In the genomic region with DNA sequence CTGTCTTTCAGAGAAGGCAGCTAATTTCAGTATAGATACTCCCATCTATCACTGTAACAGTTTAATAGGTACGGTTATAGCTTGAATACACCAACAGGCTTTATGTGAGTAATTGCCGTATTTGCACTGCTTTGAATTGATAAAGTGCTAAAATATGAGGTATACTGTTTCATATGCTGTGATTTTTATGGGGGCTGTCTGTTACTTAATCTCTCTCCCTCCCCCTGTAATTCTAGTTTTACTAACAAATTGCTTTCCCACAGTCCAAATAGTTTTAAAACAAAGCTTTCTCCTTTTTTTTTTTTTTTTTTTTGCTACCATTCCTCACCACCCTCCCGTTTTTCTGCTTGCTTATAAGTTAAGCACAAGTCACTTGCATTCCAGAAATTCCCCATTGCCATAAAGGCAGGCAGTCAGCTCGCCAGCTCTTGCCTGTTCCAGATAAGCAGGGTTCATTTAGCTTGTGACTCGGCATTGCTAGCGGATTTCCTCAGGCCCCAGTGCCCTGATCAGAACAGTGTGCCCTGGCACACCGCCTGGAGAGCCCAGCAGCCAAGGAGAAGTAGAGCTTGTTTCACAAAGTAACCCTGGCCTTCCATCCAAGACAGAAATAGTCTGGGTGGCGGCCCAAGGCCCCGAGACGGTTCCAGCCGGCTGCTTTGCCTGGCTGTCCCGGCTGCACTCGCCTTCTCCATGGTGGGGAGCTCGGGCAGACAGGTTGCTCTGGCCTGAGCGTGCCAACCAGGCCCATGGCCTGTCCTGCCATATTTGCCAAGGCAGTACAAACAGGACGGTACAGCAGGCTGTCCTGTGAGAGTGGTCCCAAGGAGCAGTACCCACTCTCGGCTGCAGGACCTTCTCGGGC, we compare ENCODE assay signal across 8 cellular contexts. TPM values are rescaled to one million over a fixed set of nuclear protein-coding genes. Genes with fewer than 3 reads are reported as not detected.
DNase-seq lines count a peak whose midpoint lies in the region; ATAC-seq and TF ChIP-seq lines count a peak whose summit lies in the region.

No MANE protein-coding gene starts in this region.

- no peak overlapping the region for H3K4me3 Mint-ChIP-seq in activated T-helper 2 cell treated with anti-CD3 and anti-CD28 coated beads, Interferon-gamma antibody, Interleukin-2, Interleukin-4, amounts not matched to agents 10 μg/mL and 5 μg/mL and 100 μg/mL, durations not matched to agents 14 hours and 24 hours and 36 hours (ENCODE audit: low read depth)

- DNase-seq in HS-5 (ENCODE audit: low read depth) = peak; percentile 82
- DNase-seq in astrocyte of the hippocampus (ENCODE audit: low read depth, low spot score) = peak; percentile 98
- DNase-seq in right atrium auricular region (ENCODE audit: low spot score) = peak; percentile 98
- DNase-seq in psoas muscle = peak; percentile 98 to 99
- DNase-seq in activated T-helper 2 cell treated with anti-CD3 and anti-CD28 coated beads, Interferon-gamma antibody, Interleukin-2, Interleukin-4, amounts not matched to agents 10 μg/mL and 5 μg/mL and 100 μg/mL, durations not matched to agents 14 hours and 24 hours and 36 hours (ENCODE audit: low spot score) = no peak
- no peak for DNase-seq in NCI-H1105 treated with DMSO at 0.1 percent for 48 hours (lab: John Stamatoyannopoulos, UW)
- no peak for DNase-seq in SIG-M5 treated with dmso at 0.1 percent for 504 hours (lab: John Stamatoyannopoulos, UW; ENCODE audit: unreplicated experiment)

- H3K9me3 Mint-ChIP-seq in activated T-helper 2 cell treated with anti-CD3 and anti-CD28 coated beads, Interferon-gamma antibody, Interleukin-2, Interleukin-4, amounts not matched to agents 10 μg/mL and 5 μg/mL and 100 μg/mL, durations not matched to agents 14 hours and 24 hours and 36 hours = no peaks in the 10 kb centered on the region

- H3K27me3 Mint-ChIP-seq in activated T-helper 2 cell treated with anti-CD3 and anti-CD28 coated beads, Interferon-gamma antibody, Interleukin-2, Interleukin-4, amounts not matched to agents 10 μg/mL and 5 μg/mL and 100 μg/mL, durations not matched to agents 14 hours and 24 hours and 36 hours (ENCODE audit: low read depth) = no peaks in the 10 kb centered on the region

- H3K27me3 ChIP-seq in right atrium auricular region (no peaks in the 10 kb centered on the region), psoas muscle (ENCODE audit: insufficient read depth in 3 of 3, low read length in 2 of 3) (no peaks in the 10 kb centered on the region)

- H3K4me1 Mint-ChIP-seq in activated T-helper 2 cell treated with anti-CD3 and anti-CD28 coated beads, Interferon-gamma antibody, Interleukin-2, Interleukin-4, amounts not matched to agents 10 μg/mL and 5 μg/mL and 100 μg/mL, durations not matched to agents 14 hours and 24 hours and 36 hours (ENCODE audit: low read depth) = peaks cover 16% of the 10 kb centered on the region

- intact Hi-C loops in psoas muscle (cut with DNase I) = loop anchor here (5.0 kb wide), 3 partner anchors 44 to 114 kb away; partner anchors contain the start of gene ARHGAP35 (in 1 of the 2)
- intact Hi-C loops in activated T-helper 2 cell treated with anti-CD3 and anti-CD28 coated beads, Interferon-gamma antibody, Interleukin-2, Interleukin-4, amounts not matched to agents 10 μg/mL and 5 μg/mL and 100 μg/mL, durations not matched to agents 14 hours and 24 hours and 36 hours (cut with micrococcal nuclease) = no loop called here

- peaks cover 0 to 97% of the 10 kb centered on the region in 2 donors for H3K4me1 ChIP-seq in right atrium auricular region
- H3K4me1 ChIP-seq in psoas muscle = peaks cover 87% of the 10 kb centered on the region

- WGBS in psoas muscle, 3 donors = 9 to 15% (median 13%) methylated on average over 18 of the region's 18 CpGs

- no peaks in the 10 kb centered on the region for H3K9me3 ChIP-seq in right atrium auricular region
- no peaks in the 10 kb centered on the region for H3K9me3 ChIP-seq in psoas muscle

- no peaks in the 10 kb centered on the region for H3K36me3 Mint-ChIP-seq in activated T-helper 2 cell treated with anti-CD3 and anti-CD28 coated beads, Interferon-gamma antibody, Interleukin-2, Interleukin-4, amounts not matched to agents 10 μg/mL and 5 μg/mL and 100 μg/mL, durations not matched to agents 14 hours and 24 hours and 36 hours (ENCODE audit: low read depth)

- H3K4me3 ChIP-seq in right atrium auricular region (no peak overlapping the region), psoas muscle (peak overlapping the region; percentile 30)

- no peak overlapping the region for H3K27ac Mint-ChIP-seq in activated T-helper 2 cell treated with anti-CD3 and anti-CD28 coated beads, Interferon-gamma antibody, Interleukin-2, Interleukin-4, amounts not matched to agents 10 μg/mL and 5 μg/mL and 100 μg/mL, durations not matched to agents 14 hours and 24 hours and 36 hours

- H3K27ac ChIP-seq in right atrium auricular region (peak overlapping the region; percentile 89 to 91), psoas muscle (peak overlapping the region; percentile 91)

- peak; percentile 87 to 92 (median 88) for ATAC-seq in psoas muscle
- ATAC-seq in HG03565 (IDR thresholded peaks at IDR 0.05; ENCODE audit: unreplicated experiment) = no peak

- H3K36me3 ChIP-seq in right atrium auricular region (no peaks in the 10 kb centered on the region), psoas muscle (ENCODE audit: insufficient read depth in 1 of 2, low read depth in 1 of 2) (no peaks in the 10 kb centered on the region)

- TF ChIP-seq CTCF in right atrium auricular region (IDR thresholded peaks at IDR 0.05) = no peak
- TF ChIP-seq CTCF in psoas muscle (IDR thresholded peaks at IDR 0.05) = no peak

RNA-seq across cellular contexts. Expression of gene NPAS1, which starts 43.5 kb away (rescaled TPM):
- total RNA-seq in right atrium auricular region (under 1 TPM in 1 of 2 donors, not detected in 1; 0.39 TPM), psoas muscle (under 1 TPM in 2 of 4 donors, not detected in 2; 0.18 to 0.23 TPM)
- under 1 TPM in 2 of 3 donors, not detected in 1; 0.04 to 0.18 TPM for polyA plus RNA-seq in psoas muscle
- total RNA-seq in activated T-helper 2 cell treated with anti-CD3 and anti-CD28 coated beads, Interferon-gamma antibody, Interleukin-2, Interleukin-4, amounts not matched to agents 10 μg/mL and 5 μg/mL and 100 μg/mL, durations not matched to agents 14 hours and 24 hours and 36 hours = 0.25 TPM in 1 of 2 replicates, not detected in the other

Comparison
In these comparisons a context has a peak if more than half of its experiments do, and no peak if none do; other contexts are left out.
1. DNase-seq: peak in HS-5 (single experiment), astrocyte of the hippocampus (single experiment), right atrium auricular region (single experiment) and psoas muscle (2 of 2); none in activated T-helper 2 cell treated with anti-CD3 and anti-CD28 coated beads, Interferon-gamma antibody, Interleukin-2, Interleukin-4, amounts not matched to agents 10 μg/mL and 5 μg/mL and 100 μg/mL, durations not matched to agents 14 hours and 24 hours and 36 hours (single experiment), NCI-H1105 treated with DMSO at 0.1 percent for 48 hours (single experiment) and SIG-M5 treated with dmso at 0.1 percent for 504 hours (single experiment).